23 cellular contexts compared by ENCODE assay signal in the genomic region with DNA sequence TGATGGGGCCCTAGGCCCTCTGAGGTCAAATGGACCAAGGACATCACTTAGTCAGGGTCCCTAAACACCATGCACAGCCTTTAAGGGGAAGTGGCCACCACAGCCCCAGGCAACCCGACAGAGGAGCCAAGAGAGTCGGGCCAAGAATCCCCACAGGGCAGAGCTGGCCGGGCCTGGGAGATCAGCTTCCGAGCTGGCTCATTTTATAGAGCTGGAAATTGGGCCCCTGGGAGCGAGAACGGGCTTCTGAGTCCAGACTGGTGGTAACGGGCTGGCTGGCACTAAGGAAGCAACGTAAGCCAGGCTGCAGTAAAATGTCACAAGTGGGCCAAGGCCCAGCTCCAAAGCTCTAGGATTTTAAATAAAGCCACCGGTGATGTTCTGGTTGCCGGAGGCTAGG.
"Had no signal": no experiment of that assay in that cellular context is flagged by ENCODE, and none has a peak within 500 bp of the region (broad histone marks: within the 10 kb centered on the region; RNA-seq: fewer than 3 reads in every experiment).

No MANE protein-coding gene starts in this region.

- H3K9me3 ChIP-seq: colonic mucosa, gastroesophageal sphincter, pancreas, prostate gland, vagina had no signal

- H3K36me3 Mint-ChIP-seq: activated naive CD4-positive, alpha-beta T cell treated with anti-CD3 and anti-CD28 coated beads, Interleukin-2, amount 50 U/mL, for 72 hours; mesothelial cell of epicardium; naive B cell; type B pancreatic cell had no signal

- H3K4me2 ChIP-seq: hepatocyte had no signal

- ATAC-seq: activated naive CD4-positive, alpha-beta T cell treated with anti-CD3 and anti-CD28 coated beads, Interleukin-2, amount 50 U/mL, for 72 hours; activated T-cell treated with anti-CD3 and anti-CD28 coated beads, Interleukin-2, amount 50 U/mL, for 72 hours; gastroesophageal sphincter; left ventricle myocardium superior; pancreas; stimulated activated naive CD8-positive, alpha-beta T cell treated with anti-CD3 and anti-CD28 coated beads, Interleukin-15, amount 100 ng/mL, for 72 hours had no signal

- H3K4me3 ChIP-seq: colonic mucosa, dorsolateral prefrontal cortex, gastroesophageal sphincter, hepatocyte, pancreas, prostate gland, vagina had no signal

- H3K79me2 ChIP-seq: hepatocyte had no signal

- H3K36me3 ChIP-seq: colonic mucosa, gastroesophageal sphincter, pancreas, prostate gland, vagina had no signal

- H3K4me1 ChIP-seq: colonic mucosa, gastroesophageal sphincter, pancreas, prostate gland, vagina had no signal

- H3K4me1 Mint-ChIP-seq: activated CD4-positive, alpha-beta T cell treated with anti-CD3 and anti-CD28 coated beads, Interleukin-2, amount 10 ng/mL, durations not matched to agents 7 days and 5 days; mesothelial cell of epicardium; naive B cell; stimulated activated naive CD8-positive, alpha-beta T cell treated with anti-CD3 and anti-CD28 coated beads, Interleukin-15, amount 100 ng/mL, for 72 hours had no signal

- H3K27ac Mint-ChIP-seq: activated CD4-positive, alpha-beta memory T cell treated with anti-CD3 and anti-CD28 coated beads, Interleukin-2, amount 10 ng/mL, durations not matched to agents 7 days and 5 days; activated CD4-positive, alpha-beta T cell treated with anti-CD3 and anti-CD28 coated beads, Interleukin-2, amount 10 ng/mL, durations not matched to agents 7 days and 5 days; activated naive CD4-positive, alpha-beta T cell treated with anti-CD3 and anti-CD28 coated beads, Interleukin-2, amount 50 U/mL, for 72 hours; activated T-cell treated with anti-CD3 and anti-CD28 coated beads, Interleukin-2, amount 50 U/mL, for 72 hours; mesothelial cell of epicardium; naive B cell; stimulated activated naive CD8-positive, alpha-beta T cell treated with anti-CD3 and anti-CD28 coated beads, Interleukin-15, amount 100 ng/mL, for 72 hours; T-helper 1 cell treated with Interleukin-12 subunit alpha and Interleukin-12 subunit beta and Interleukin-4 antibody, amounts not matched to agents 30 μg/mL and 1 μg/mL, for 36 hours; type B pancreatic cell had no signal

- H3K9me3 Mint-ChIP-seq: activated CD4-positive, alpha-beta memory T cell treated with anti-CD3 and anti-CD28 coated beads, Interleukin-2, amount 10 ng/mL, durations not matched to agents 7 days and 5 days; activated CD4-positive, alpha-beta T cell treated with anti-CD3 and anti-CD28 coated beads, Interleukin-2, amount 10 ng/mL, durations not matched to agents 7 days and 5 days; activated naive CD4-positive, alpha-beta T cell treated with anti-CD3 and anti-CD28 coated beads, Interleukin-2, amount 50 U/mL, for 72 hours; activated T-cell treated with anti-CD3 and anti-CD28 coated beads, Interleukin-2, amount 50 U/mL, for 72 hours; mesothelial cell of epicardium; naive B cell; stimulated activated naive CD8-positive, alpha-beta T cell treated with anti-CD3 and anti-CD28 coated beads, Interleukin-15, amount 100 ng/mL, for 72 hours; T-helper 1 cell treated with Interleukin-12 subunit alpha and Interleukin-12 subunit beta and Interleukin-4 antibody, amounts not matched to agents 30 μg/mL and 1 μg/mL, for 36 hours; type B pancreatic cell had no signal

- H2AFZ ChIP-seq: hepatocyte had no signal

- H3K27me3 ChIP-seq: colonic mucosa, gastroesophageal sphincter, hepatocyte, pancreas, vagina had no signal

- H3K27ac ChIP-seq: colonic mucosa, dorsolateral prefrontal cortex, gastroesophageal sphincter, hepatocyte, pancreas, prostate gland, vagina had no signal

- DNase-seq: activated CD4-positive, alpha-beta memory T cell treated with anti-CD3 and anti-CD28 coated beads, Interleukin-2, amount 10 ng/mL, durations not matched to agents 7 days and 5 days; activated CD4-positive, alpha-beta T cell treated with anti-CD3 and anti-CD28 coated beads, Interleukin-2, amount 10 ng/mL, durations not matched to agents 7 days and 5 days; activated CD4-positive, CD25-positive, alpha-beta regulatory T cell treated with anti-CD3 and anti-CD28 coated beads, Interleukin-2, amount 50 U/mL, for 72 hours; activated naive CD4-positive, alpha-beta T cell; activated T-cell treated with anti-CD3 and anti-CD28 coated beads, Interleukin-2, amount 50 U/mL, for 72 hours; colonic mucosa; dorsolateral prefrontal cortex; effector memory CD4-positive, alpha-beta T cell; left cardiac atrium; left ventricle myocardium superior; naive B cell; pancreas; stimulated activated CD4-positive, alpha-beta T cell treated with anti-CD3 and anti-CD28 coated beads, Interleukin-4, amount 100 ng/mL, for 1 hour; stimulated activated naive CD8-positive, alpha-beta T cell treated with anti-CD3 and anti-CD28 coated beads, Interleukin-15, amount 100 ng/mL, for 72 hours; substantia nigra had no signal

- H3K4me3 Mint-ChIP-seq: activated CD4-positive, alpha-beta memory T cell treated with anti-CD3 and anti-CD28 coated beads, Interleukin-2, amount 10 ng/mL, durations not matched to agents 7 days and 5 days; activated CD4-positive, alpha-beta T cell treated with anti-CD3 and anti-CD28 coated beads, Interleukin-2, amount 10 ng/mL, durations not matched to agents 7 days and 5 days; activated T-cell treated with anti-CD3 and anti-CD28 coated beads, Interleukin-2, amount 50 U/mL, for 72 hours; mesothelial cell of epicardium; naive B cell; stimulated activated naive CD8-positive, alpha-beta T cell treated with anti-CD3 and anti-CD28 coated beads, Interleukin-15, amount 100 ng/mL, for 72 hours; T-helper 1 cell treated with Interleukin-12 subunit alpha and Interleukin-12 subunit beta and Interleukin-4 antibody, amounts not matched to agents 30 μg/mL and 1 μg/mL, for 36 hours; type B pancreatic cell had no signal
